Comparison of ENCODE assay signal across 11 cellular contexts in the genomic region with DNA sequence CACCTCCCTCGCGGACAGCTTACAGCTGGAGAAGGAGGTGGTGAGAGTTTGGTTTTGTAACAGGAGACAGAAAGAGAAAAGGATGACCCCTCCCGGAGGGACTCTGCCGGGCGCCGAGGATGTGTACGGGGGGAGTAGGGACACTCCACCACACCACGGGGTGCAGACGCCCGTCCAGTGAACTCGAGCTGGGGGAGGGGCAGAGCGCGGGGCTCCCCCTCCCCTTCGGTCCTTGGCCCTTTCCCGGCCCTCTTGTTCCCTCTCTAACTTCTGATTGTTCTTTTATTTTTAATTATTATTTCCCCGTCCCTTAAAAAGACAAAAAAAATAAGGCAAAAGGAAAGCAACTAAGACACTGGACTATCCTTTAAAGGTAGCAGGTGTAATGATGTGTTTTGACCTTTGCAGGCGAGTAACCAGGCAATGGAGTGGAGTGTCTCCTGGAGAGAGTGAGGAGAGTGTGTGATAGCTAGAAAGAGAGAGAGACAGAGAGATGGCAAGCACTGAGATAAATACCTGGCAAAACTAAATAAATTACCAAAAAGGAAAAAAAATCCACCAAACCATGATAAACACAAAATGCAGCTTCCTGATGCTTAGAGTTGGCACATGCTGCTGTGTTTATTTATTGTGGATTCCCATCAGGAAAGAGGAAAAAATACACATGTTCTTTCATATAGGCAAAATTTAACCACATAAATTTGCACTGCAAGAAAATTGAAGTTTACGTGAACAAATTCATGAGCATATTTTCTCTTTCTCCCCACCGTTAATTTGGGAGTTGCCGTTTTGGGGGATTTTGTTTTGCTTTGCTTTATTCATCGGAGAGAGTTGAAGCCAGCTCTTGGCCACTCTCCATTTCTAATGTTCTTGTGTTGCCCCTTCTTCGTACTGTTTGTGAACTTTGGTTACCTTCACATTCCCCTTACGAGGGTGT. TPM values are rescaled to one million over a fixed set of nuclear protein-coding genes. Genes with fewer than 3 reads are reported as not detected.
A peak's percentile ranks its signal among the peaks of the same experiment; 100 is the strongest.
DNase-seq lines count a peak whose midpoint lies in the region; ATAC-seq and TF ChIP-seq lines count a peak whose summit lies in the region.
"Had no signal": no experiment of that assay in that cellular context is flagged by ENCODE, and none has a peak within 500 bp of the region (broad histone marks: within the 10 kb centered on the region; RNA-seq: fewer than 3 reads in every experiment).

No MANE protein-coding gene starts in this region.

- H3F3A ChIP-seq in PC-3 (ENCODE audit: low read length, unreplicated experiment), result no peaks in the 10 kb centered on the region

- H3K9me2 ChIP-seq in PC-3 (replicated peaks; ENCODE audit: low read length), result no peaks in the 10 kb centered on the region

- peak overlapping the region; percentile 65 for H3K4me3 ChIP-seq in skeletal muscle satellite cell (ENCODE audit: low read length)
- no peak overlapping the region for H3K4me3 ChIP-seq in PC-3 (ENCODE audit: low read length)

- no peaks in the 10 kb centered on the region for H3K79me2 ChIP-seq in PC-3 (ENCODE audit: low read length)

- peak overlapping the region; percentile 25 for H3K4me3 Mint-ChIP-seq in T-helper 2 cell treated with Interferon-gamma antibody and Interleukin-4, amounts not matched to agents 5 μg/mL and 100 μg/mL, for 36 hours

- DNase-seq in T-helper 2 cell treated with Interferon-gamma antibody and Interleukin-4, amounts not matched to agents 5 μg/mL and 100 μg/mL, for 36 hours (ENCODE audit: low spot score), result no peak
- DNase-seq in T-helper 2 cell, result no peak
- DNase-seq in NCI-H345 (lab: John Stamatoyannopoulos, UW), result peak; percentile 56
- peak; percentile 75 for DNase-seq in globus pallidus (ENCODE audit: low spot score)
- no peak for DNase-seq in SIG-M5 treated with dmso at 0.1 percent for 504 hours (lab: John Stamatoyannopoulos, UW; ENCODE audit: unreplicated experiment)
- DNase-seq in dermis blood vessel endothelial cell, result no peak
- DNase-seq in PC-3, result no peak
- DNase-seq: stimulated activated CD4-positive, alpha-beta T cell treated with anti-CD3 and anti-CD28 coated beads, Interleukin-1b, Interleukin-23, amount 100 ng/mL, for 48 hours; T-helper 9 cell had no signal

- ATAC-seq in PC-3, result no peak

- H3K27me3 Mint-ChIP-seq in T-helper 2 cell treated with Interferon-gamma antibody and Interleukin-4, amounts not matched to agents 5 μg/mL and 100 μg/mL, for 36 hours (ENCODE audit: low read depth), result peaks cover 83% of the 10 kb centered on the region

- peaks cover 28% of the 10 kb centered on the region for H3K4me1 Mint-ChIP-seq in T-helper 2 cell treated with Interferon-gamma antibody and Interleukin-4, amounts not matched to agents 5 μg/mL and 100 μg/mL, for 36 hours (ENCODE audit: low read depth)

- H3K36me3 ChIP-seq in skeletal muscle satellite cell (ENCODE audit: insufficient read depth, low read length), result no peaks in the 10 kb centered on the region
- no peaks in the 10 kb centered on the region for H3K36me3 ChIP-seq in PC-3 (ENCODE audit: low read depth, low read length)

- no peak overlapping the region for H3K9ac ChIP-seq in skeletal muscle satellite cell (ENCODE audit: low read depth, low read length)
- no peak overlapping the region for H3K9ac ChIP-seq in PC-3 (ENCODE audit: low read length)

- H3K27ac ChIP-seq in PC-3 (ENCODE audit: low read length), result no peak overlapping the region
- H3K27ac ChIP-seq: C4-2B had no signal

- H3K9me3 Mint-ChIP-seq in T-helper 2 cell treated with Interferon-gamma antibody and Interleukin-4, amounts not matched to agents 5 μg/mL and 100 μg/mL, for 36 hours, result no peaks in the 10 kb centered on the region

- no peaks in the 10 kb centered on the region for H3K9me3 ChIP-seq in skeletal muscle satellite cell (replicated peaks; ENCODE audit: low read length)
- H3K9me3 ChIP-seq in PC-3 (ENCODE audit: low read length), result no peaks in the 10 kb centered on the region

- no peak overlapping the region for H2AFZ ChIP-seq in PC-3 (ENCODE audit: low read length)

- H3K36me3 Mint-ChIP-seq in T-helper 2 cell treated with Interferon-gamma antibody and Interleukin-4, amounts not matched to agents 5 μg/mL and 100 μg/mL, for 36 hours (ENCODE audit: low read depth), result no peaks in the 10 kb centered on the region

- intact Hi-C loops in PC-3 (cut with micrococcal nuclease), result no loop called here

- H3K4me1 ChIP-seq in skeletal muscle satellite cell (ENCODE audit: control insufficient read depth, insufficient read depth, low read length) (peaks cover 31% of the 10 kb centered on the region), PC-3 (ENCODE audit: insufficient read depth, low read length) (no peaks in the 10 kb centered on the region; the same call in 1 of the 2 replicates)

- H3K27me3 ChIP-seq in skeletal muscle satellite cell (ENCODE audit: control insufficient read depth, insufficient read depth, low read length) (peaks cover 88% of the 10 kb centered on the region), PC-3 (ENCODE audit: low read length) (peaks cover 90% of the 10 kb centered on the region)

- CTCF ChIA-PET in PC-3 (lab: Charles Lee), result no interaction called here

- BruUV-seq in PC-3 (replicated peaks; lab: Mats Ljungman, UMichigan), result no TSS peak

- H3K27ac Mint-ChIP-seq in T-helper 2 cell treated with Interferon-gamma antibody and Interleukin-4, amounts not matched to agents 5 μg/mL and 100 μg/mL, for 36 hours, result peak overlapping the region; percentile 57

- H3K4me2 ChIP-seq in skeletal muscle satellite cell (ENCODE audit: low read length), result peak overlapping the region; percentile 71
- H3K4me2 ChIP-seq in PC-3 (ENCODE audit: low read length), result no peak overlapping the region

- no peak for TF ChIP-seq CTCF in PC-3 (conservative IDR thresholded peaks at IDR 0.05; ENCODE audit: low read depth, low read length)

- POLR2A ChIA-PET in PC-3 (lab: Charles Lee; ENCODE audit: unreplicated experiment), result no interaction called here

- no peaks in the 10 kb centered on the region for H4K20me1 ChIP-seq in PC-3 (ENCODE audit: low read length)

RNA-seq across cellular contexts. Expression of a gene that starts 1.9 kb away (rescaled TPM):
- total RNA-seq in skeletal muscle satellite cell (2012; rRNA removed), result under 0.01 TPM in 1 of 2 replicates, not detected in the other
- total RNA-seq in dermis blood vessel endothelial cell (not detected in 2 replicates), PC-3 (2014; rRNA removed) (0.07 and 0.12 TPM in 2 replicates)

Comparison
In these comparisons a context has a peak if more than half of its experiments do, and no peak if none do; other contexts are left out.
1. DNase-seq: peak in NCI-H345 (single experiment) and globus pallidus (single experiment); none in T-helper 2 cell treated with Interferon-gamma antibody and Interleukin-4, amounts not matched to agents 5 μg/mL and 100 μg/mL, for 36 hours (single experiment), T-helper 2 cell (0 of 5), SIG-M5 treated with dmso at 0.1 percent for 504 hours (single experiment), dermis blood vessel endothelial cell (single experiment) and PC-3 (single experiment).